ENCODE assay signal across 8 cellular contexts in genomic region chr7:132575336-132575986, GRCh38. TPM values are rescaled to one million over a fixed set of nuclear protein-coding genes. Genes with fewer than 3 reads are reported as not detected.
DNase-seq lines count a peak whose midpoint lies in the region; ATAC-seq and TF ChIP-seq lines count a peak whose summit lies in the region.

No MANE protein-coding gene starts in this region.

- TF ChIP-seq CTCF in body of pancreas (IDR thresholded peaks at IDR 0.05): no peak

- no peak overlapping the region for H3K27ac ChIP-seq in body of pancreas

- H3K4me1 ChIP-seq in body of pancreas: peaks cover 17% of the 10 kb centered on the region

- H3K27me3 Mint-ChIP-seq in immature natural killer cell (ENCODE audit: low read depth in 3 of 3): peaks cover 9 to 33% (median 13%) of the 10 kb centered on the region in 3 donors

- no peaks in the 10 kb centered on the region for H3K9me3 Mint-ChIP-seq in immature natural killer cell

- ATAC-seq in body of pancreas: peak; percentile 39
- ATAC-seq in GM19397 (IDR thresholded peaks at IDR 0.05; ENCODE audit: unreplicated experiment): no peak

- H3K36me3 Mint-ChIP-seq in immature natural killer cell: peaks cover 0 to 3% (median 2%) of the 10 kb centered on the region in 3 donors

- H3K36me3 ChIP-seq in body of pancreas (replicated peaks in 1 of 2; ENCODE audit: insufficient read depth in 1 of 2, low read depth in 2 of 2): no peaks in the 10 kb centered on the region

- TF ChIP-seq POLR2A in body of pancreas (IDR thresholded peaks at IDR 0.05): no peak

- H3K4me3 ChIP-seq in body of pancreas (no peak overlapping the region), skeletal muscle cell (ENCODE audit: low read depth, low read length) (peak overlapping the region; percentile 47)

- H3K4me1 Mint-ChIP-seq in immature natural killer cell: peaks cover 40 to 45% of the 10 kb centered on the region in 2 donors

- peak overlapping the region in 1 of 6 donors; percentile 7 for H3K27ac Mint-ChIP-seq in immature natural killer cell

- DNase-seq in ELR (ENCODE audit: low read depth) (peak; percentile 36), NCI-H345 (lab: John Stamatoyannopoulos, UW) (peak; percentile 68), body of pancreas (peak; percentile 15 to 42 (median 20)), immature natural killer cell (peak; percentile 20 to 30 (median 30)), skeletal muscle cell (ENCODE audit: low read depth) (no peak), SW 1271 (lab: John Stamatoyannopoulos, UW) (no peak), NCI-H146 treated with DMSO at 0.1 percent for 48 hours (lab: John Stamatoyannopoulos, UW; ENCODE audit: unreplicated experiment) (no peak)

- H3K9me3 ChIP-seq in body of pancreas: no peaks in the 10 kb centered on the region

- peak overlapping the region; percentile 67 to 90 (median 84) for H3K4me3 Mint-ChIP-seq in immature natural killer cell

- intact Hi-C loops in body of pancreas (cut with DNase I): loop anchor here (5.0 kb wide), 2 partner anchors 258 to 628 kb away; no protein-coding TSS in a partner anchor

- 1 to 3% methylated on average over 11 to 34 of the region's 34 CpGs for WGBS in body of pancreas, 2 donors

- peaks cover 0 to 30% of the 10 kb centered on the region in 2 donors for H3K27me3 ChIP-seq in body of pancreas

RNA-seq across cellular contexts. Expression of gene PLXNA4, which starts 0.8 kb away (rescaled TPM):
- total RNA-seq in body of pancreas: 1 to 10 TPM; 2.1 to 8.2 TPM
- 1 to 10 TPM in 1 of 3 donors, under 1 TPM in 2; 0.53 to 1.3 (median 0.56) TPM for polyA plus RNA-seq in immature natural killer cell

Comparison
In these comparisons a context has a peak if more than half of its experiments do, and no peak if none do; other contexts are left out.
1. DNase-seq: peak in ELR (single experiment), NCI-H345 (single experiment), body of pancreas (4 of 4) and immature natural killer cell (3 of 3); none in skeletal muscle cell (single experiment), SW 1271 (0 of 2) and NCI-H146 treated with DMSO at 0.1 percent for 48 hours (single experiment).